Comparison of ENCODE assay signal across 8 cellular contexts in genomic region chr22:37696657-37697539, GRCh38. TPM values are rescaled to one million over a fixed set of nuclear protein-coding genes. Genes with fewer than 3 reads are reported as not detected.
DNase-seq lines count a peak whose midpoint lies in the region; ATAC-seq and TF ChIP-seq lines count a peak whose summit lies in the region.

TRIOBP (plus strand) TSS chr22:37697048; CDS start chr22:37701366, 4,318 bp downstream.

- H3K27ac ChIP-seq in 22Rv1, result peak within 1 kb of the TSS; percentile 76
- peak within 1 kb of the TSS; percentile 28 for H3K27ac ChIP-seq in OCI-LY1 (ENCODE audit: low read depth, low read length, poor library complexity, severe bottlenecking)

- H3K9me2 ChIP-seq in OCI-LY1 (ENCODE audit: low read depth, low read length), result no peaks in the 10 kb centered on the region

- intact Hi-C loops in mucosa of descending colon (cut with DNase I, micrococcal nuclease), result no loop called here

- H3K4me3 ChIP-seq in OCI-LY1 (ENCODE audit: low read depth, low read length, poor library complexity, severe bottlenecking) (peak within 1 kb of the TSS; percentile 46), epithelial cell of proximal tubule (ENCODE audit: low read depth, low read length) (peak within 1 kb of the TSS; percentile 40), mucosa of descending colon (no peak within 1 kb of the TSS)

- no peaks in the 10 kb centered on the region for H3K9me3 ChIP-seq in OCI-LY1 (ENCODE audit: low read length)
- no peaks in the 10 kb centered on the region for H3K9me3 ChIP-seq in mucosa of descending colon

- H3K36me3 ChIP-seq in OCI-LY1 (ENCODE audit: insufficient read depth, low read length) (peaks cover 19% of the 10 kb centered on the region), mucosa of descending colon (ENCODE audit: low read depth) (peaks cover 4% of the 10 kb centered on the region)

- no peaks in the 10 kb centered on the region for H3K79me2 ChIP-seq in OCI-LY1 (ENCODE audit: insufficient read depth, low read length)

- H2AFZ ChIP-seq in OCI-LY1 (ENCODE audit: low read length), result no peak within 1 kb of the TSS

- no peaks in the 10 kb centered on the region for H3F3A ChIP-seq in OCI-LY1 (ENCODE audit: insufficient read depth, low read length)

- peak within 1 kb of the TSS; percentile 66 for H3K4me2 ChIP-seq in OCI-LY1 (ENCODE audit: low read length)

- no peak within 1 kb of the TSS for H3K9ac ChIP-seq in OCI-LY1 (ENCODE audit: low read length)

- DNase-seq in activated T-cell treated with anti-CD3 and anti-CD28 coated beads for 48 hours (ENCODE audit: low read depth) (peak; percentile 87), epithelial cell of proximal tubule (ENCODE audit: low read depth) (no peak), mucosa of descending colon (peak; percentile 94 to 96 (median 96))
- DNase-seq in stimulated activated CD8-positive, alpha-beta memory T cell treated with anti-CD3 and anti-CD28 coated beads, Interleukin-4, amount 100 ng/mL, for 24 hours (ENCODE audit: low read depth), result peak; percentile 86

- peak; percentile 86 for TF ChIP-seq CTCF in 22Rv1 (IDR thresholded peaks at IDR 0.05)
- TF ChIP-seq CTCF in OCI-LY1 (IDR thresholded peaks at IDR 0.05; ENCODE audit: low read length), result peak; percentile 49; the same call in 1 of the 2 replicates
- peak; percentile 54 for TF ChIP-seq CTCF in epithelial cell of proximal tubule (conservative IDR thresholded peaks at IDR 0.05; ENCODE audit: low read depth, low read length)
- TF ChIP-seq CTCF in mucosa of descending colon (IDR thresholded peaks at IDR 0.05), result peak; percentile 52

- H3K4me1 ChIP-seq in OCI-LY1 (ENCODE audit: insufficient read depth, low read length, severe bottlenecking), result peaks cover 15% of the 10 kb centered on the region
- H3K4me1 ChIP-seq in mucosa of descending colon (ENCODE audit: low read depth), result peaks cover 14% of the 10 kb centered on the region

- H3K27me3 ChIP-seq in OCI-LY1 (ENCODE audit: insufficient read depth, low read length), result no peaks in the 10 kb centered on the region

- H4K20me1 ChIP-seq in OCI-LY1 (ENCODE audit: insufficient read depth, low read length), result no peaks in the 10 kb centered on the region

- peak; percentile 83 for ATAC-seq in GM18873 (IDR thresholded peaks at IDR 0.05; ENCODE audit: low FRiP score, unreplicated experiment)
- peak; percentile 55 for ATAC-seq in HG03457 (IDR thresholded peaks at IDR 0.05; ENCODE audit: unreplicated experiment)
- peak; percentile 98 for ATAC-seq in mucosa of descending colon

RNA-seq across cellular contexts. Expression of gene TRIOBP, which starts in this region (rescaled TPM):
- total RNA-seq in epithelial cell of proximal tubule (75.1 and 82.2 TPM in 2 replicates), mucosa of descending colon (100 to 1,000 TPM in 1 of 3 donors, 10 to 100 TPM in 2; 78.2 to 107 (median 78.6) TPM)
